Comparison of ENCODE assay signal across 8 cellular contexts in the genomic region with DNA sequence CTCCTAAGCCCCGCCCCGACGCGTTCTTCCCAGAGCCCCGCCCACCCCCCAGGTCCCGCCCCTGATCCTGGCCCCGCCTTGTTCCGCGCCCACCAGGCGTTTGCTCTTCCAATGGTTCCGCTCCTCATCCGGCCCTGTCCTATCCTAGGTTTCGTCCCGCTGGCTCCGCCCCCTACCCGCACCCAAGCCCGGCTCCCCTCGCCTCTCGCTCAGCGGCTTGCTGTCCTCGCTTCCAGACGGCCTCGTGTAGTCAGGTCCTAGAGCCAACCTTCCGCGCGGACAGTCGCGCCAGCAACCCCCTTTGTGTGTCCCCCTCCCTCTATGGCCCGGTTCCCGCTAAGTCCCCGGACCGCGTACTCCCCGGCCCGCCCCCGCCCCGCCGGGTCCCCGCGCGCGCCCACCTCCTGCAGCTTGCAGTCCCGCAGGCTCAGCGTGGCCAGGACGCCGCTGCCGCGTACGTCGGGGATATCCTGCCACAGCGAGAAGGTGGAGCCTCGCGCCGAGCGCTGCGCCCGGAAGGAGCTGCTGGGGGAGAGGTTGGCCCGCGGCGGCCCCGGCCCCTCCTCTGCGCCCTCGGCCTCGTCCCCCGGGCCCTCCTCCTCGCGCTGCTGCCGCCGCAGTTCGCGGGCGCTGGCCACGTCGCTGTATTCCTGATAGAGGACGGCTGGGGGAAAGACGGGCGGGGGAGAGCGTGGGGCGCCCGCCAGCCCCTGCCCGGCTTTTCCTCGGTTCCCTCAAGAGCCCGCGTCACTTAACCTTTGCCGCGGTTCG. TPM values are rescaled to one million over a fixed set of nuclear protein-coding genes. Genes with fewer than 3 reads are reported as not detected.
DNase-seq lines count a peak whose midpoint lies in the region; ATAC-seq, FAIRE-seq and TF ChIP-seq lines count a peak whose summit lies in the region.

No MANE protein-coding gene starts in this region.

- no peaks in the 10 kb centered on the region for H3K36me3 ChIP-seq in A673 (ENCODE audit: insufficient read depth, low read length, poor library complexity, severe bottlenecking)
- H3K36me3 ChIP-seq in bronchial epithelial cell (ENCODE audit: control insufficient read depth, insufficient read depth, low read length): peaks cover 1% of the 10 kb centered on the region
- peaks cover 0 to 25% (median 6%) of the 10 kb centered on the region in 6 donors for H3K36me3 ChIP-seq in spleen

- no peaks in the 10 kb centered on the region for H3K27me3 ChIP-seq in A673 (replicated peaks; ENCODE audit: insufficient read depth, low read depth, low read length, poor library complexity)
- no peaks in the 10 kb centered on the region for H3K27me3 ChIP-seq in bronchial epithelial cell (ENCODE audit: control insufficient read depth, insufficient read depth, low read length)
- H3K27me3 ChIP-seq in spleen (replicated peaks in 1 of 7): no peaks in the 10 kb centered on the region

- FAIRE-seq in bronchial epithelial cell (lab: Jason Lieb, UNC): no peak

- POLR2A ChIA-PET in A673 (lab: Charles Lee; ENCODE audit: low non-redundant PET): interaction anchor here (0.7 kb wide), 1 partner anchor 11 kb away, joined by 12 read pairs; no protein-coding TSS in a partner anchor

- H3K27ac ChIP-seq in A673 (ENCODE audit: low read depth, low read length, poor library complexity, severe bottlenecking) (peak overlapping the region; percentile 81), spleen (peak overlapping the region; percentile 86 to 97 (median 94))

- 0 to 2% (median 1%) methylated on average over 47 to 87 of the region's 87 CpGs for WGBS in spleen, 5 donors

- DNase-seq in A673 (ENCODE audit: low spot score) (peak; percentile 99), NCI-H2196 (lab: John Stamatoyannopoulos, UW; ENCODE audit: unreplicated experiment) (peak; percentile 97), bronchial epithelial cell (ENCODE audit: low read depth) (peak; percentile 93), iris pigment epithelial cell (ENCODE audit: low read depth) (peak; percentile 99), spleen (peak; percentile 98)

- TF ChIP-seq CTCF in A673 (conservative IDR thresholded peaks at IDR 0.05; ENCODE audit: low read depth, low read length) (no peak), WI38 (IDR thresholded peaks at IDR 0.05; ENCODE audit: low read depth, low read length) (no peak), bronchial epithelial cell (IDR thresholded peaks at IDR 0.05; ENCODE audit: insufficient read depth, low read length, severe bottlenecking) (no peak), spleen (IDR thresholded peaks at IDR 0.05 in 8 of 11, conservative IDR thresholded peaks at IDR 0.05 in 3 of 11) (peak in 2 of 11 experiments; percentile 11 to 38)

- intact Hi-C loops in A673 (cut with micrococcal nuclease; ENCODE audit: unreplicated experiment) (loop anchor here (10.0 kb wide), 1 partner anchor 158 kb away; the partner anchor contains the start of gene SZRD1), spleen (cut with DNase I; ENCODE audit: low total_unique reads) (no loop called here)

- peak overlapping the region; percentile 56 for H3K4me3 ChIP-seq in A673 (ENCODE audit: low read depth, low read length, poor library complexity, severe bottlenecking)
- peak overlapping the region; percentile 59 for H3K4me3 ChIP-seq in WI38 (ENCODE audit: low read depth, low read length)
- H3K4me3 ChIP-seq in bronchial epithelial cell (ENCODE audit: low read depth, low read length): peak overlapping the region; percentile 43
- peak overlapping the region; percentile 24 to 87 (median 56) for H3K4me3 ChIP-seq in spleen

- ATAC-seq in GM18868 (IDR thresholded peaks at IDR 0.05; ENCODE audit: unreplicated experiment): peak; percentile 65
- peak; percentile 56 for ATAC-seq in HG03103 (IDR thresholded peaks at IDR 0.05; ENCODE audit: low read depth, unreplicated experiment)

- TF ChIP-seq POLR2A in spleen (IDR thresholded peaks at IDR 0.05): peak in 2 of 3 donors; percentile 16 to 33

- no peaks in the 10 kb centered on the region for H3K9me3 ChIP-seq in A673 (ENCODE audit: low read depth, low read length, poor library complexity, severe bottlenecking)
- H3K9me3 ChIP-seq in spleen: no peaks in the 10 kb centered on the region

- CTCF ChIA-PET in A673 (lab: Charles Lee): no interaction called here

- H3K4me1 ChIP-seq in A673 (ENCODE audit: insufficient read depth, low read length, poor library complexity, severe bottlenecking) (peaks cover 9% of the 10 kb centered on the region), spleen (peaks cover 6 to 29% (median 17%) of the 10 kb centered on the region in 6 donors)

- BruUV-seq in A673 (replicated peaks; lab: Mats Ljungman, UMichigan): no TSS peak

RNA-seq across cellular contexts. Expression of gene ARHGEF19, which starts 5.7 kb away (rescaled TPM):
- 5.2 and 5.8 TPM in 2 replicates for total RNA-seq in A673 (2021)
- 3.2 and 6.1 TPM in 2 replicates for total RNA-seq in bronchial epithelial cell
- total RNA-seq in spleen: 10 to 100 TPM in 1 of 7 donors, 1 to 10 TPM in 6; 3.5 to 12.9 (median 8.0) TPM
- 1 to 10 TPM; 4.8 to 7.7 (median 6.4) TPM for polyA plus RNA-seq in spleen

RNA-seq across cellular contexts. Expression of gene CPLANE2, which starts 30.3 kb away (rescaled TPM):
- total RNA-seq in A673 (2021): 5.5 and 7.6 TPM in 2 replicates
- 5.8 and 14.5 TPM in 2 replicates for total RNA-seq in bronchial epithelial cell
- total RNA-seq in spleen: 1 to 10 TPM; 4.0 to 7.6 (median 5.3) TPM
- 1 to 10 TPM; 2.1 to 6.1 (median 2.2) TPM for polyA plus RNA-seq in spleen

RNA-seq across cellular contexts. Expression of gene EPHA2, which starts 50.9 kb away (rescaled TPM):
- total RNA-seq in A673 (2021): 70.5 and 91.6 TPM in 2 replicates
- 117 and 144 TPM in 2 replicates for total RNA-seq in bronchial epithelial cell
- total RNA-seq in spleen: 10 to 100 TPM; 10.6 to 35.7 (median 17.1) TPM
- polyA plus RNA-seq in spleen: 1 to 10 TPM; 2.0 to 7.4 (median 2.6) TPM

Comparison
In these comparisons a context has a peak if more than half of its experiments do, and no peak if none do; other contexts are left out.
1. Peak in every context shown above with its lines: DNase-seq, ATAC-seq, H3K4me3 ChIP-seq and H3K27ac ChIP-seq.